In genomic region chr4:74039065-74039763, GRCh38 we compare ENCODE assay signal across 1 cellular context.
TF ChIP-seq lines count a peak whose summit lies in the region.

No MANE protein-coding gene starts in this region.

TF ChIP-seq in K562, 482 proteins besides CTCF, POLR2A, EP300 and RAD21 (continued from another document):
- TF ChIP-seq ZBTB43 (CRISPR knock-in tag; IDR thresholded peaks at IDR 0.05) = no peak
- 0 out of 2 replicates have a peak, but pooled peaks have one; percentile 63 for TF ChIP-seq THRAP3 (IDR thresholded peaks at IDR 0.05; ENCODE audit: borderline replicate concordance)
- 0 out of 2 replicates have a peak, but pooled peaks have one; percentile 66 for TF ChIP-seq NFRKB (IDR thresholded peaks at IDR 0.05; ENCODE audit: low read depth)
- TF ChIP-seq NFXL1 (CRISPR knock-in tag; IDR thresholded peaks at IDR 0.05) = no peak
- peak; percentile 63 for TF ChIP-seq PRDM10 (IDR thresholded peaks at IDR 0.05; ENCODE audit: partially characterized antibody)
- TF ChIP-seq SRF (CRISPR knock-in tag; IDR thresholded peaks at IDR 0.05) = 0 out of 4 replicates have a peak, but pooled peaks of 1 of the 2 experiments have one; percentile 59
- TF ChIP-seq ELF2 (CRISPR knock-in tag; IDR thresholded peaks at IDR 0.05) = peak; percentile 39; the same call in 1 of the 2 replicates
- TF ChIP-seq FOXJ2 (tag; IDR thresholded peaks at IDR 0.05) = peak; percentile 77
- TF ChIP-seq ZBTB26 (CRISPR knock-in tag; IDR thresholded peaks at IDR 0.05) = 0 out of 2 replicates have a peak, but pooled peaks have one; percentile 3
- 0 out of 2 replicates have a peak, but pooled peaks have one; percentile 35 for TF ChIP-seq ZNF696 (CRISPR knock-in tag; conservative IDR thresholded peaks at IDR 0.05)
- no peak for TF ChIP-seq STAT6 (CRISPR knock-in tag; IDR thresholded peaks at IDR 0.05)
- TF ChIP-seq SMAD2 (IDR thresholded peaks at IDR 0.05; ENCODE audit: low read depth, low read length) = no peak
- peak; percentile 80 to 85 for TF ChIP-seq FOXK2 (conservative IDR thresholded peaks at IDR 0.05 in 1 of 2, IDR thresholded peaks at IDR 0.05 in 1 of 2; ENCODE audit: low read depth in 2 of 2)
- no peak for TF ChIP-seq ZNF165 (CRISPR knock-in tag; IDR thresholded peaks at IDR 0.05; ENCODE audit: borderline replicate concordance)
- peak; percentile 72 to 78 for TF ChIP-seq AFF1 (IDR thresholded peaks at IDR 0.05; ENCODE audit: low read depth in 1 of 2, partially characterized antibody in 2 of 2)
- TF ChIP-seq MYC (IDR thresholded peaks at IDR 0.05; ENCODE audit: low read depth, low read length) = 0 out of 2 replicates have a peak, but pooled peaks have one; percentile 18
- TF ChIP-seq MYC (CRISPR knock-in tag; IDR thresholded peaks at IDR 0.05; ENCODE audit: borderline replicate concordance, low read depth) = no peak
- TF ChIP-seq U2AF2 (optimal IDR thresholded peaks at IDR 0.05; ENCODE audit: low read depth, low read length) = no peak
- TF ChIP-seq POLR2B (IDR thresholded peaks at IDR 0.05; ENCODE audit: low read depth, partially characterized antibody) = peak; percentile 45
- TF ChIP-seq ELK3 (CRISPR knock-in tag; IDR thresholded peaks at IDR 0.05) = 0 out of 2 replicates have a peak, but pooled peaks have one; percentile 26
- peak; percentile 33; the same call in 1 of the 2 replicates for TF ChIP-seq NCOR1 (IDR thresholded peaks at IDR 0.05)
- TF ChIP-seq PBX2 (CRISPR knock-in tag; IDR thresholded peaks at IDR 0.05; ENCODE audit: low read depth) = peak; percentile 53
- peak; percentile 51 for TF ChIP-seq PBX2 (tag; conservative IDR thresholded peaks at IDR 0.05; ENCODE audit: low read depth)
- peak; percentile 11; the same call in 1 of the 2 replicates for TF ChIP-seq JUND (IDR thresholded peaks at IDR 0.05; ENCODE audit: borderline replicate concordance, low read depth, low read length)
- TF ChIP-seq JUND (tag; IDR thresholded peaks at IDR 0.05; ENCODE audit: borderline replicate concordance, low read depth, low read length) = peak; percentile 27; the same call in 1 of the 3 replicates
